In genomic region chrX:134631404-134632346, GRCh38 we compare ENCODE assay signal across 11 cellular contexts. TPM values are rescaled to one million over a fixed set of nuclear protein-coding genes. Genes with fewer than 3 reads are reported as not detected.
DNase-seq lines count a peak whose midpoint lies in the region; ATAC-seq and TF ChIP-seq lines count a peak whose summit lies in the region.
"Had no signal": no experiment of that assay in that cellular context is flagged by ENCODE, and none has a peak within 500 bp of the region (broad histone marks: within the 10 kb centered on the region; RNA-seq: fewer than 3 reads in every experiment).

No MANE protein-coding gene starts in this region.

- H3K4me1 Mint-ChIP-seq in activated T-cell treated with anti-CD3 and anti-CD28 coated beads, Interleukin-2, amount 50 U/mL, for 72 hours (ENCODE audit: low read depth) = peaks cover 7% of the 10 kb centered on the region

- DNase-seq in GM12865 (ENCODE audit: low read depth) (peak; percentile 31), NCI-H1694 treated with DMSO at 0.1 percent for 48 hours (lab: John Stamatoyannopoulos, UW) (peak; percentile 47), fibroblast of mammary gland (ENCODE audit: low read depth) (peak; percentile 83), sciatic nerve (ENCODE audit: low spot score) (no peak), cerebellum (ENCODE audit: low spot score) (no peak), HT-29 (ENCODE audit: low spot score) (no peak)
- DNase-seq in activated T-cell treated with anti-CD3 and anti-CD28 coated beads, Interleukin-2, amount 50 U/mL, for 72 hours = no peak
- DNase-seq in activated CD8-positive, alpha-beta memory T cell treated with anti-CD3 and anti-CD28 coated beads for 24 hours = no peak
- DNase-seq: activated T-cell treated with anti-CD3 and anti-CD28 coated beads, Interleukin-2, amount 50 U/mL, for 48 hours; stimulated activated CD4-positive, alpha-beta T cell treated with anti-CD3 and anti-CD28 coated beads, Interleukin-2, amount 100 ng/mL, for 24 hours had no signal

- H3K27ac Mint-ChIP-seq in activated T-cell treated with anti-CD3 and anti-CD28 coated beads, Interleukin-2, amount 50 U/mL, for 72 hours = no peak overlapping the region
- H3K27ac Mint-ChIP-seq: stimulated activated naive CD8-positive, alpha-beta T cell treated with anti-CD3 and anti-CD28 coated beads, Interleukin-15, Interleukin-2, amounts not matched to agents 100 ng/mL and 50 ng/mL, for 24 hours had no signal

- H3K4me3 ChIP-seq in GM12865 (ENCODE audit: low read depth, low read length) (no peak overlapping the region), fibroblast of mammary gland (ENCODE audit: control insufficient read depth, low read depth, low read length) (no peak overlapping the region)

- intact Hi-C loops in sciatic nerve (cut with DNase I) = no loop called here

- TF ChIP-seq CTCF in GM12865 (IDR thresholded peaks at IDR 0.05; ENCODE audit: insufficient read depth, low read depth, low read length, missing control alignments) (no peak), fibroblast of mammary gland (conservative IDR thresholded peaks at IDR 0.05; ENCODE audit: control insufficient read depth, insufficient read depth, low read depth, low read length) (no peak)

- peaks cover 80% of the 10 kb centered on the region for H3K27me3 Mint-ChIP-seq in activated T-cell treated with anti-CD3 and anti-CD28 coated beads, Interleukin-2, amount 50 U/mL, for 72 hours (ENCODE audit: low read depth)

- peaks cover 0 to 3% of the 10 kb centered on the region in 2 donors for H3K9me3 Mint-ChIP-seq in activated T-cell treated with anti-CD3 and anti-CD28 coated beads, Interleukin-2, amount 50 U/mL, for 72 hours
- H3K9me3 Mint-ChIP-seq: stimulated activated naive CD8-positive, alpha-beta T cell treated with anti-CD3 and anti-CD28 coated beads, Interleukin-15, Interleukin-2, amounts not matched to agents 100 ng/mL and 50 ng/mL, for 24 hours had no signal

- peak; percentile 86 for ATAC-seq in sciatic nerve
- ATAC-seq in activated T-cell treated with anti-CD3 and anti-CD28 coated beads, Interleukin-2, amount 50 U/mL, for 72 hours (replicated peaks in 1 of 2) = no peak

- H3K4me3 Mint-ChIP-seq in activated T-cell treated with anti-CD3 and anti-CD28 coated beads, Interleukin-2, amount 50 U/mL, for 72 hours = no peak overlapping the region
- H3K4me3 Mint-ChIP-seq: stimulated activated naive CD8-positive, alpha-beta T cell treated with anti-CD3 and anti-CD28 coated beads, Interleukin-15, Interleukin-2, amounts not matched to agents 100 ng/mL and 50 ng/mL, for 24 hours had no signal

- peaks cover 2 to 3% of the 10 kb centered on the region in 2 donors for H3K36me3 Mint-ChIP-seq in activated T-cell treated with anti-CD3 and anti-CD28 coated beads, Interleukin-2, amount 50 U/mL, for 72 hours (ENCODE audit: insufficient read depth in 2 of 2)

RNA-seq across cellular contexts. Expression of gene PLAC1, which starts 26.6 kb away (rescaled TPM):
- not detected for total RNA-seq in sciatic nerve
- not detected for total RNA-seq in cerebellum
- 1 to 10 TPM; 1.1 to 1.3 TPM for total RNA-seq in activated T-cell treated with anti-CD3 and anti-CD28 coated beads, Interleukin-2, amount 50 U/mL, for 72 hours
- not detected in 2 replicates for total RNA-seq in HT-29 (2014; rRNA removed; shearing (Covaris generic))

Comparison
In these comparisons a context has a peak if more than half of its experiments do, and no peak if none do; other contexts are left out.
1. DNase-seq: peak in GM12865 (single experiment), NCI-H1694 treated with DMSO at 0.1 percent for 48 hours (single experiment) and fibroblast of mammary gland (single experiment); none in sciatic nerve (single experiment), cerebellum (single experiment), activated T-cell treated with anti-CD3 and anti-CD28 coated beads, Interleukin-2, amount 50 U/mL, for 72 hours (0 of 2), activated CD8-positive, alpha-beta memory T cell treated with anti-CD3 and anti-CD28 coated beads for 24 hours (single experiment) and HT-29 (single experiment).